ENCODE assay signal across 15 cellular contexts in the genomic region with DNA sequence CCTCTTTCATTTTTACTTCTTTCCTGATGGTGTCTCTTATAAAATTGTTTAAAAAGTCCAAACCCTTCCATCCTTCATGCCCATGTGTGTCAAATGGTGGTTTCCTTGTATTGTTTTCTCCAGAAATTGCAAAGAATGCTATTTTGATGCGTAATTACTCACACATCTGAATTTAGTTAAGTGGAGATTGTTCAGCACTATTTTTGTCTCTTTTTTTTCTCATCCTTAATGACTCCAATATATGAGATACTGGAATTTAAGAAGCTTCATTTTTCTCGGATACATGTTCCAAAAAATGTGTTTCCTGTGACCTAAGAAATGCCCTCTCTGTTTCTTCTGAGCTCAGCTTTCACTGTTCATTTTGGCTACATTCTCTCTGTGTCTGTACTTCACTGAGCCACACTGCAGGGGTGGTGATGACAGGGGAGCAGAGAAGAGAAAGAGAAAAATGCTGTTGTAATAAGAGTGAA.
DNase-seq lines count a peak whose midpoint lies in the region; ATAC-seq, FAIRE-seq and TF ChIP-seq lines count a peak whose summit lies in the region.
"Had no signal": no experiment of that assay in that cellular context is flagged by ENCODE, and none has a peak within 500 bp of the region (broad histone marks: within the 10 kb centered on the region; RNA-seq: fewer than 3 reads in every experiment).

No MANE protein-coding gene starts in this region.

- ATAC-seq in heart left ventricle, result peak in 3 of 4 donors; percentile 41 to 78 (median 48)
- ATAC-seq: naive thymus-derived CD8-positive, alpha-beta T cell had no signal

- H3K27me3 ChIP-seq in heart left ventricle, result no peaks in the 10 kb centered on the region
- no peaks in the 10 kb centered on the region for H3K27me3 ChIP-seq in skeletal muscle tissue (ENCODE audit: control insufficient read depth in 3 of 3, insufficient read depth in 3 of 3, low read length in 3 of 3)
- H3K27me3 ChIP-seq: sigmoid colon, uterus had no signal

- H3K4me1 ChIP-seq in heart left ventricle (peaks cover 0 to 11% (median 0%) of the 10 kb centered on the region in 12 donors), skeletal muscle tissue (ENCODE audit: control insufficient read depth in 3 of 3, insufficient read depth in 3 of 3, low read length in 3 of 3) (peaks cover 16 to 22% (median 16%) of the 10 kb centered on the region in 3 donors)
- H3K4me1 ChIP-seq: sigmoid colon, uterus had no signal

- no peak for TF ChIP-seq CTCF in heart left ventricle (IDR thresholded peaks at IDR 0.05)

- WGBS in heart left ventricle, 4 donors, result 29 to 41% (median 32%) methylated on average over 2 of the region's 2 CpGs

- peak overlapping the region in 1 of 12 donors; percentile 2 for H3K27ac ChIP-seq in heart left ventricle
- peak overlapping the region; percentile 0 for H3K27ac ChIP-seq in skeletal muscle tissue (ENCODE audit: low read depth, low read length)
- H3K27ac ChIP-seq: sigmoid colon, uterus had no signal

- intact Hi-C loops in heart left ventricle (cut with DNase I), result loop anchor here in 1 of 10 donors (10.0 kb wide), 1 partner anchor 887 kb away; no protein-coding TSS in a partner anchor

- DNase-seq in GM12891 (ENCODE audit: insufficient read length, low spot score) (no peak), brain pericyte (ENCODE audit: low read depth, low spot score) (peak; percentile 8), heart left ventricle (no peak), NCI-H446 treated with DMSO at 0.1 percent for 48 hours (lab: John Stamatoyannopoulos, UW) (no peak), NCI-H1092 (lab: John Stamatoyannopoulos, UW) (no peak)
- DNase-seq in stimulated activated naive CD4-positive, alpha-beta T cell (lab: John Stamatoyannopoulos, UW), result no peak
- DNase-seq: activated naive CD4-positive, alpha-beta T cell treated with anti-CD3 and anti-CD28 coated beads, Interleukin-2, amount 10 ng/mL, durations not matched to agents 7 days and 5 days; CD4-positive, CD25-positive, alpha-beta regulatory T cell; DMS79 treated with DMSO at 0.1 percent for 48 hours; naive thymus-derived CD8-positive, alpha-beta T cell; NCI-H2029 treated with DMSO at 0.1 percent for 48 hours; sigmoid colon; uterus had no signal

- peak overlapping the region in 1 of 3 donors; percentile 17 for H3K9ac ChIP-seq in skeletal muscle tissue (ENCODE audit: low read depth in 1 of 3, low read length in 3 of 3)

- H3K9me3 ChIP-seq in heart left ventricle (no peaks in the 10 kb centered on the region), skeletal muscle tissue (ENCODE audit: control insufficient read depth in 3 of 3, low read length in 3 of 3) (no peaks in the 10 kb centered on the region)
- H3K9me3 ChIP-seq: sigmoid colon, uterus had no signal

- FAIRE-seq in GM12891 (lab: Jason Lieb, UNC), result peak; percentile 28
- FAIRE-seq: H1 had no signal

- H3K4me3 ChIP-seq in heart left ventricle (no peak overlapping the region), skeletal muscle tissue (ENCODE audit: low read length in 3 of 3) (no peak overlapping the region)
- H3K4me3 ChIP-seq: sigmoid colon, uterus had no signal

- TF ChIP-seq POLR2A in GM12891 (IDR thresholded peaks at IDR 0.05; ENCODE audit: low read depth, low read length) (no peak), heart left ventricle (IDR thresholded peaks at IDR 0.05) (no peak)

- H3K36me3 ChIP-seq in heart left ventricle (no peaks in the 10 kb centered on the region), skeletal muscle tissue (ENCODE audit: control insufficient read depth in 3 of 3, insufficient read depth in 3 of 3, low read length in 3 of 3) (no peaks in the 10 kb centered on the region)
- H3K36me3 ChIP-seq: sigmoid colon, uterus had no signal

TF ChIP-seq in GM12891, 5 proteins besides CTCF, POLR2A, EP300 and RAD21:
- no peak for TF ChIP-seq SPI1 (IDR thresholded peaks at IDR 0.05; ENCODE audit: low read depth, low read length)
- TF ChIP-seq PAX5 (IDR thresholded peaks at IDR 0.05; ENCODE audit: insufficient read depth, low read length, severe bottlenecking), result no peak
- no peak for TF ChIP-seq TAF1 (IDR thresholded peaks at IDR 0.05; ENCODE audit: low read depth, low read length)
- no peak for TF ChIP-seq POU2F2 (IDR thresholded peaks at IDR 0.05; ENCODE audit: low read depth, low read length)
- no peak for TF ChIP-seq POLR2AphosphoS5 (IDR thresholded peaks at IDR 0.05; ENCODE audit: low read depth, low read length)
